13 cellular contexts compared by ENCODE assay signal in genomic region chr21:33419538-33420123, GRCh38. TPM values are rescaled to one million over a fixed set of nuclear protein-coding genes. Genes with fewer than 3 reads are reported as not detected.
DNase-seq lines count a peak whose midpoint lies in the region; ATAC-seq and TF ChIP-seq lines count a peak whose summit lies in the region.
"Had no signal": no experiment of that assay in that cellular context is flagged by ENCODE, and none has a peak within 500 bp of the region (broad histone marks: within the 10 kb centered on the region; RNA-seq: fewer than 3 reads in every experiment).

No MANE protein-coding gene starts in this region.

- intact Hi-C loops in PC-9 (cut with micrococcal nuclease; ENCODE audit: unreplicated experiment) (no loop called here), esophagus squamous epithelium (cut with DNase I) (no loop called here)

- H3K9me3 ChIP-seq in PC-9 (ENCODE audit: insufficient read depth, low read depth) (no peaks in the 10 kb centered on the region; the same call in 1 of the 2 replicates), esophagus squamous epithelium (no peaks in the 10 kb centered on the region)
- H3K9me3 ChIP-seq: tibial nerve had no signal

- no peaks in the 10 kb centered on the region for H3K9me3 Mint-ChIP-seq in nephron progenitor cell

- no peaks in the 10 kb centered on the region for H3K9me2 ChIP-seq in PC-9 (ENCODE audit: insufficient read depth)

- CTCF ChIA-PET in PC-9 (lab: Charles Lee) = no interaction called here

- no peak overlapping the region for H2AFZ ChIP-seq in PC-9

- peaks cover 18% of the 10 kb centered on the region for H3K4me1 ChIP-seq in PC-9 (replicated peaks; ENCODE audit: insufficient read depth)
- H3K4me1 ChIP-seq in esophagus squamous epithelium = peaks cover 4 to 38% (median 14%) of the 10 kb centered on the region in 3 donors

- ATAC-seq in HG03457 (IDR thresholded peaks at IDR 0.05; ENCODE audit: unreplicated experiment) = no peak
- no peak for ATAC-seq in HG03045 (IDR thresholded peaks at IDR 0.05; ENCODE audit: unreplicated experiment)

- 0 out of 2 replicates have a peak, but pooled peaks cover 6% of the 10 kb centered on the region for H3K79me2 ChIP-seq in PC-9 (ENCODE audit: low read depth)

- H3K27me3 ChIP-seq in PC-9 (ENCODE audit: insufficient read depth, low read depth) = no peaks in the 10 kb centered on the region
- no peaks in the 10 kb centered on the region for H3K27me3 ChIP-seq in esophagus squamous epithelium
- H3K27me3 ChIP-seq: tibial nerve had no signal

- WGBS in esophagus squamous epithelium, 2 donors = 78 to 79% methylated on average over 7 to 10 of the region's 12 CpGs

- no peaks in the 10 kb centered on the region; the same call in 1 of the 2 replicates for H4K20me1 ChIP-seq in PC-9 (ENCODE audit: insufficient read depth)

- POLR2A ChIA-PET in PC-9 (lab: Charles Lee; ENCODE audit: unreplicated experiment) = no interaction called here

- no peaks in the 10 kb centered on the region for H3K27me3 Mint-ChIP-seq in nephron progenitor cell (ENCODE audit: low read depth, poor library complexity)

- TF ChIP-seq POLR2A in esophagus squamous epithelium (IDR thresholded peaks at IDR 0.05) = no peak

- H3K4me3 ChIP-seq in PC-9 = no peak overlapping the region
- no peak overlapping the region for H3K4me3 ChIP-seq in esophagus squamous epithelium
- H3K4me3 ChIP-seq: SK-N-MC, tibial nerve had no signal

- H3F3A ChIP-seq in PC-9 (ENCODE audit: insufficient read depth, low read depth) = no peaks in the 10 kb centered on the region

- peak overlapping the region; percentile 95 for H3K27ac Mint-ChIP-seq in nephron progenitor cell

- DNase-seq in PC-9 (peak in 1 of 2 experiments; percentile 71), esophagus squamous epithelium (lab: John Stamatoyannopoulos, UW) (no peak), nephron progenitor cell (no peak), NCI-H510A (lab: John Stamatoyannopoulos, UW) (no peak), NCI-H748 treated with DMSO at 0.1 percent for 48 hours (lab: John Stamatoyannopoulos, UW) (no peak)
- DNase-seq: effector CD8-positive, alpha-beta T cell; kidney glomerular epithelial cell; NCI-H187 treated with DMSO at 0.1 percent for 48 hours had no signal

- TF ChIP-seq CTCF in 22Rv1 (IDR thresholded peaks at IDR 0.05) (no peak), PC-9 (conservative IDR thresholded peaks at IDR 0.05) (no peak), esophagus squamous epithelium (IDR thresholded peaks at IDR 0.05) (no peak), nephron progenitor cell (IDR thresholded peaks at IDR 0.05) (no peak)

- H3K4me2 ChIP-seq in PC-9 = 0 out of 2 replicates have a peak overlapping the region, but pooled peaks have one; percentile 11

- H3K4me3 Mint-ChIP-seq in nephron progenitor cell = no peak overlapping the region

- H3K27ac ChIP-seq in 22Rv1 (peak overlapping the region; percentile 95), PC-9 (0 out of 2 replicates have a peak overlapping the region, but pooled peaks have one; percentile 34), esophagus squamous epithelium (peak overlapping the region; percentile 8 to 78 (median 74))
- H3K27ac ChIP-seq: SK-N-MC had no signal

- no TSS peak for BruUV-seq in PC-9 (replicated peaks; lab: Mats Ljungman, UMichigan)

- peaks cover 18% of the 10 kb centered on the region for H3K4me1 Mint-ChIP-seq in nephron progenitor cell

- 0 out of 2 replicates have a peak, but pooled peaks cover 10% of the 10 kb centered on the region for H3K36me3 ChIP-seq in PC-9 (ENCODE audit: low read depth)
- peaks cover 9 to 96% (median 25%) of the 10 kb centered on the region in 3 donors for H3K36me3 ChIP-seq in esophagus squamous epithelium

- peaks cover 73% of the 10 kb centered on the region for H3K36me3 Mint-ChIP-seq in nephron progenitor cell (ENCODE audit: low read depth)

RNA-seq across cellular contexts. Expression of gene IFNGR2, which starts 16.4 kb away (rescaled TPM):
- total RNA-seq in PC-9 (2021) (16.0 and 16.1 TPM in 2 replicates), esophagus squamous epithelium (10 to 100 TPM; 43.0 to 65.6 (median 61.1) TPM)

Comparison
In these comparisons a context has a peak if more than half of its experiments do, and no peak if none do; other contexts are left out.
1. H3K27ac ChIP-seq: peak in every context shown above with its lines; median percentile 95 in 22Rv1; 74 in esophagus squamous epithelium; 34 in PC-9.